In genomic region chr20:63441777-63442493, GRCh38 we compare ENCODE assay signal across 1 cellular context.
A peak's percentile ranks its signal among the peaks of the same experiment; 100 is the strongest.
TF ChIP-seq lines count a peak whose summit lies in the region.

No MANE protein-coding gene starts in this region.

TF ChIP-seq in HepG2, 621 proteins besides CTCF, POLR2A, EP300 and RAD21:
- TF ChIP-seq AKNA (CRISPR knock-in tag; IDR thresholded peaks at IDR 0.05; ENCODE audit: borderline replicate concordance): no peak
- TF ChIP-seq ZNF747 (CRISPR knock-in tag; IDR thresholded peaks at IDR 0.05; ENCODE audit: borderline replicate concordance): no peak
- TF ChIP-seq TOE1 (CRISPR knock-in tag; IDR thresholded peaks at IDR 0.05): no peak
- TF ChIP-seq ZNF792 (CRISPR knock-in tag; IDR thresholded peaks at IDR 0.05): no peak
- no peak for TF ChIP-seq ZNF670 (CRISPR knock-in tag; IDR thresholded peaks at IDR 0.05; ENCODE audit: borderline replicate concordance)
- no peak for TF ChIP-seq ZNF737 (CRISPR knock-in tag; IDR thresholded peaks at IDR 0.05; ENCODE audit: borderline replicate concordance)
- TF ChIP-seq ZNF513 (CRISPR knock-in tag; conservative IDR thresholded peaks at IDR 0.05): no peak
- 0 out of 2 replicates have a peak, but pooled peaks have one; percentile 19 for TF ChIP-seq ZNF788 (CRISPR knock-in tag; IDR thresholded peaks at IDR 0.05; ENCODE audit: borderline replicate concordance)
- no peak for TF ChIP-seq ZNF17 (CRISPR knock-in tag; IDR thresholded peaks at IDR 0.05)
- peak; percentile 28; the same call in 1 of the 2 replicates for TF ChIP-seq PATZ1 (CRISPR knock-in tag; IDR thresholded peaks at IDR 0.05)
- no peak for TF ChIP-seq TBX3 (IDR thresholded peaks at IDR 0.05; ENCODE audit: borderline replicate concordance)
- no peak for TF ChIP-seq PTBP1 (IDR thresholded peaks at IDR 0.05; ENCODE audit: low read depth, low read length, poor library complexity, severe bottlenecking)
- no peak for TF ChIP-seq BCLAF1 (IDR thresholded peaks at IDR 0.05)
- TF ChIP-seq MED13 (CRISPR knock-in tag; IDR thresholded peaks at IDR 0.05): no peak
- peak; percentile 54 for TF ChIP-seq STAG1 (CRISPR knock-in tag; IDR thresholded peaks at IDR 0.05)
- no peak for TF ChIP-seq DZIP1 (CRISPR knock-in tag; IDR thresholded peaks at IDR 0.05)
- TF ChIP-seq SKI (IDR thresholded peaks at IDR 0.05; ENCODE audit: partially characterized antibody): no peak
- no peak for TF ChIP-seq ZNF383 (CRISPR knock-in tag; IDR thresholded peaks at IDR 0.05; ENCODE audit: borderline replicate concordance)
- 0 out of 2 replicates have a peak, but pooled peaks have one; percentile 12 for TF ChIP-seq SMC3 (IDR thresholded peaks at IDR 0.05; ENCODE audit: low read length)
- 0 out of 2 replicates have a peak, but pooled peaks have one; percentile 33 for TF ChIP-seq MXD1 (CRISPR knock-in tag; IDR thresholded peaks at IDR 0.05)
- TF ChIP-seq NFE2L1 (CRISPR knock-in tag; IDR thresholded peaks at IDR 0.05; ENCODE audit: borderline replicate concordance): no peak
- TF ChIP-seq CENPT (CRISPR knock-in tag; IDR thresholded peaks at IDR 0.05; ENCODE audit: low read depth): no peak
